In the genomic region with DNA sequence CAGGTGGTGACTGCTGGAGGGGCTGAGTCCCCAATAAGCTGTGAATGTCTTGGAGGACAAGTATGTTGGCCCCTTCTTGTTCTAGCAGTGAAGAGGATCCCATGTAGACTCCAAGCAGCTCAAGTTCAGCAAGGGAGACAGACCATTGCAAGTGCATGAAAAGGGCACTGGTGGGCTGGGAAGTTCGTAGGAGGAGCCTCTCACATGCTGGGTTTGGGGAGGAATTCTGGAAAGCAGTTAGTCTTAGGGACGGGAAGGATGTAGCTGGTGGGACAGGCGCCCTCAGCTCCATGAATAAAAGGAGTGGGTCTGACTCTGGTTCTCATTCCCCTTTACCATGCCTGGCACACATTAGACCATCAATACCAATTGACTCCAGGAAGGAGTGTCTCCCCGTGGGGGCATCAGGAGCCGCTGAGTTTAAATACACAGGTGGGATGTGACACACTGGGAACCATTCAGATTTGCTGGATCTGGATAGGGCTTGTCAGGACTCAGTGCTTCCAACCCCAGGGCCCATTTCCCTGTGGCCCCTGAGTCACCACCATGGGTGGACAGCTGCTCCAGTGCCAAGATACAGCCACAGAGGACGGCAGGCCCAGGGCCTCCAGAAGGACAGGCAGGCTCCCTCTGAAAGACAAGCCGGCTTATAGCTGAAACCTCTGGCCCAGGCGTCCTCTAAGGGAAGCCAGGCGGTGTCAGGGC, we compare ENCODE assay signal across 8 cellular contexts. TPM values are rescaled to one million over a fixed set of nuclear protein-coding genes. Genes with fewer than 3 reads are reported as not detected.
DNase-seq lines count a peak whose midpoint lies in the region; ATAC-seq and TF ChIP-seq lines count a peak whose summit lies in the region.

No MANE protein-coding gene starts in this region.

- peak; percentile 19 for ATAC-seq in GM18873 (IDR thresholded peaks at IDR 0.05; ENCODE audit: low FRiP score, unreplicated experiment)
- ATAC-seq in HG03280 (IDR thresholded peaks at IDR 0.05; ENCODE audit: unreplicated experiment), result peak; percentile 24
- ATAC-seq in central memory CD8-positive, alpha-beta T cell (replicated peaks; ENCODE audit: extremely low read depth, poor library complexity, severe bottlenecking), result no peak

- H3K36me3 ChIP-seq in prostate gland, result no peaks in the 10 kb centered on the region

- no peak overlapping the region for H3K27ac Mint-ChIP-seq in central memory CD8-positive, alpha-beta T cell (ENCODE audit: low read depth)
- H3K27ac Mint-ChIP-seq in nephron progenitor cell, result no peak overlapping the region

- H3K4me1 Mint-ChIP-seq in central memory CD8-positive, alpha-beta T cell, result no peaks in the 10 kb centered on the region
- peaks cover 5% of the 10 kb centered on the region for H3K4me1 Mint-ChIP-seq in nephron progenitor cell

- no peaks in the 10 kb centered on the region for H3K4me1 ChIP-seq in prostate gland (replicated peaks)

- no peak for TF ChIP-seq POLR2A in prostate gland (IDR thresholded peaks at IDR 0.05)

- H3K27me3 Mint-ChIP-seq in central memory CD8-positive, alpha-beta T cell, result no peaks in the 10 kb centered on the region
- peaks cover under 1% of the 10 kb centered on the region for H3K27me3 Mint-ChIP-seq in nephron progenitor cell (ENCODE audit: low read depth, poor library complexity)

- peak overlapping the region in 1 of 2 donors; percentile 65 for H3K4me3 ChIP-seq in prostate gland

- H3K36me3 Mint-ChIP-seq in central memory CD8-positive, alpha-beta T cell (ENCODE audit: insufficient read depth), result no peaks in the 10 kb centered on the region
- H3K36me3 Mint-ChIP-seq in nephron progenitor cell (ENCODE audit: low read depth), result peaks cover under 1% of the 10 kb centered on the region

- H3K9me3 Mint-ChIP-seq in central memory CD8-positive, alpha-beta T cell, result no peaks in the 10 kb centered on the region
- peaks cover 16% of the 10 kb centered on the region for H3K9me3 Mint-ChIP-seq in nephron progenitor cell

- DNase-seq in central memory CD8-positive, alpha-beta T cell (ENCODE audit: low spot score in 2 of 2), result no peak
- DNase-seq in nephron progenitor cell, result no peak
- DNase-seq in NAMALWA (ENCODE audit: low spot score), result no peak
- DNase-seq in CD1c-positive myeloid dendritic cell (ENCODE audit: extremely low spot score), result no peak
- DNase-seq in NCI-H2029 treated with DMSO at 0.1 percent for 48 hours (lab: John Stamatoyannopoulos, UW), result no peak
- no peak for DNase-seq in prostate gland (ENCODE audit: low spot score)

- H3K27ac ChIP-seq in prostate gland, result no peak overlapping the region

- intact Hi-C loops in prostate gland (cut with DNase I), result loop anchor here (2.0 to 5.0 kb wide), 3 partner anchors 135 to 229 kb away; a partner anchor contains a TSS

- TF ChIP-seq CTCF in nephron progenitor cell (IDR thresholded peaks at IDR 0.05) (no peak), prostate gland (IDR thresholded peaks at IDR 0.05) (no peak)

- H3K9me3 ChIP-seq in prostate gland, result no peaks in the 10 kb centered on the region

- WGBS in prostate gland, result 64% methylated on average over 7 of the region's 9 CpGs

- no peaks in the 10 kb centered on the region for H3K27me3 ChIP-seq in prostate gland (replicated peaks; ENCODE audit: insufficient read depth)

- peak overlapping the region; percentile 77 for H3K4me3 Mint-ChIP-seq in central memory CD8-positive, alpha-beta T cell
- peak overlapping the region; percentile 76 for H3K4me3 Mint-ChIP-seq in nephron progenitor cell

RNA-seq across cellular contexts. Expression of a gene that starts 0.6 kb away (rescaled TPM):
- total RNA-seq in prostate gland, result 1 to 10 TPM; 4.9 TPM
